ENCODE assay signal across 20 cellular contexts in genomic region chr19:16615788-16616187, GRCh38. TPM values are rescaled to one million over a fixed set of nuclear protein-coding genes. Genes with fewer than 3 reads are reported as not detected.
DNase-seq lines count a peak whose midpoint lies in the region; ATAC-seq, FAIRE-seq and TF ChIP-seq lines count a peak whose summit lies in the region.
"Had no signal": no experiment of that assay in that cellular context is flagged by ENCODE, and none has a peak within 500 bp of the region (broad histone marks: within the 10 kb centered on the region; RNA-seq: fewer than 3 reads in every experiment).

No MANE protein-coding gene starts in this region.

- CTCF ChIA-PET in RWPE1 (lab: Yijun Ruan, JAX) = no interaction called here
- CTCF ChIA-PET in endothelial cell of umbilical vein (lab: Charles Lee) = interaction anchor here (1.5 kb wide), 1 partner anchor 31 kb away, joined by 3 read pairs; no protein-coding TSS in a partner anchor

- no peak for ATAC-seq in activated naive CD8-positive, alpha-beta T cell treated with anti-CD3 and anti-CD28 coated beads, Interleukin-2, amount 10 ng/mL, durations not matched to agents 7 days and 5 days (ENCODE audit: low read depth)
- no peak for ATAC-seq in activated naive CD8-positive, alpha-beta T cell treated with anti-CD3 and anti-CD28 coated beads, Interleukin-2, amount 50 U/mL, for 24 hours
- ATAC-seq in upper lobe of left lung (ENCODE audit: low FRiP score in 2 of 2) = no peak
- ATAC-seq: left lung, PC-3 had no signal

- BruUV-seq in endothelial cell of umbilical vein (replicated peaks; lab: Mats Ljungman, UMichigan) = no TSS peak

- no peak overlapping the region for H3K4me2 ChIP-seq in endothelial cell of umbilical vein (ENCODE audit: insufficient read depth, low read length)

- H3K36me3 ChIP-seq in endothelial cell of umbilical vein (ENCODE audit: control insufficient read depth in 2 of 2, extremely low read depth in 1 of 2, insufficient read depth in 2 of 2, low read length in 2 of 2) = no peaks in the 10 kb centered on the region
- H3K36me3 ChIP-seq in upper lobe of left lung = no peaks in the 10 kb centered on the region
- H3K36me3 ChIP-seq: left lung had no signal

- H3K4me3 Mint-ChIP-seq in activated naive CD8-positive, alpha-beta T cell treated with anti-CD3 and anti-CD28 coated beads, Interleukin-2, amount 10 ng/mL, durations not matched to agents 7 days and 5 days = no peak overlapping the region
- no peak overlapping the region for H3K4me3 Mint-ChIP-seq in activated naive CD8-positive, alpha-beta T cell treated with anti-CD3 and anti-CD28 coated beads, Interleukin-2, amount 50 U/mL, for 24 hours

- POLR2A ChIA-PET in activated naive CD8-positive, alpha-beta T cell treated with anti-CD3 and anti-CD28 coated beads, Interleukin-2, amount 10 ng/mL, durations not matched to agents 7 days and 5 days (lab: Charles Lee) = interaction anchor here (1.5 kb wide), 1 partner anchor 12 kb away, joined by 6 read pairs; the partner anchor contains the start of gene MED26
- POLR2A ChIA-PET in RWPE1 (lab: Yijun Ruan, JAX; ENCODE audit: low non-redundant PET) = no interaction called here
- POLR2A ChIA-PET in endothelial cell of umbilical vein (lab: Charles Lee) = interaction anchor here (0.7 to 0.9 kb wide), 2 partner anchors 11 to 24 kb away, joined by 3 to 4 read pairs; no protein-coding TSS in a partner anchor

- no peak for FAIRE-seq in endothelial cell of umbilical vein (lab: Jason Lieb, UNC)
- FAIRE-seq: bronchial epithelial cell, small intestine, urothelium cell line had no signal

- H3K27ac ChIP-seq in RWPE1 (peak overlapping the region; percentile 22), endothelial cell of umbilical vein (ENCODE audit: insufficient read depth, low read depth, low read length) (no peak overlapping the region), upper lobe of left lung (no peak overlapping the region)
- H3K27ac ChIP-seq: left lung had no signal

- H3K27me3 ChIP-seq in endothelial cell of umbilical vein (ENCODE audit: control insufficient read depth in 2 of 2, insufficient read depth in 2 of 2, low read length in 2 of 2) = no peaks in the 10 kb centered on the region
- no peaks in the 10 kb centered on the region for H3K27me3 ChIP-seq in upper lobe of left lung
- H3K27me3 ChIP-seq: left lung had no signal

- no peak overlapping the region for H3K4me3 ChIP-seq in endothelial cell of umbilical vein (replicated peaks in 1 of 3; ENCODE audit: insufficient read depth in 1 of 3, low read depth in 1 of 3, low read length in 3 of 3)
- H3K4me3 ChIP-seq in upper lobe of left lung = no peak overlapping the region
- H3K4me3 ChIP-seq: left lung had no signal

- H3K4me1 ChIP-seq in endothelial cell of umbilical vein (ENCODE audit: control insufficient read depth, extremely low read depth, insufficient read depth, low read length) (no peaks in the 10 kb centered on the region), upper lobe of left lung (peaks cover 47 to 86% (median 56%) of the 10 kb centered on the region in 4 donors)

- H3K4me1 Mint-ChIP-seq in activated naive CD8-positive, alpha-beta T cell treated with anti-CD3 and anti-CD28 coated beads, Interleukin-2, amount 10 ng/mL, durations not matched to agents 7 days and 5 days = peaks cover 48% of the 10 kb centered on the region
- H3K4me1 Mint-ChIP-seq in activated naive CD8-positive, alpha-beta T cell treated with anti-CD3 and anti-CD28 coated beads, Interleukin-2, amount 50 U/mL, for 24 hours = peaks cover 69% of the 10 kb centered on the region

- H3K79me2 ChIP-seq in endothelial cell of umbilical vein (ENCODE audit: control insufficient read depth, insufficient read depth, low read length) = peaks cover 98% of the 10 kb centered on the region

- H3K27ac Mint-ChIP-seq in activated naive CD8-positive, alpha-beta T cell treated with anti-CD3 and anti-CD28 coated beads, Interleukin-2, amount 10 ng/mL, durations not matched to agents 7 days and 5 days = peak overlapping the region; percentile 30
- H3K27ac Mint-ChIP-seq in activated naive CD8-positive, alpha-beta T cell treated with anti-CD3 and anti-CD28 coated beads, Interleukin-2, amount 50 U/mL, for 24 hours = no peak overlapping the region

- no peak for TF ChIP-seq EP300 in upper lobe of left lung (IDR thresholded peaks at IDR 0.05)

- dilution Hi-C loops in endothelial cell of umbilical vein (cut with MboI; ENCODE audit: extremely low pct_ligation_motif_present, low sequenced_read_pairs) = no loop called here

- no peak overlapping the region for H3K9ac ChIP-seq in endothelial cell of umbilical vein (replicated peaks; ENCODE audit: extremely low read depth, insufficient read depth, low read length)

- TF ChIP-seq CTCF in RWPE1 (conservative IDR thresholded peaks at IDR 0.05; ENCODE audit: low read depth) (no peak), endothelial cell of umbilical vein (IDR thresholded peaks at IDR 0.05; ENCODE audit: extremely low read depth in 1 of 2, insufficient read depth in 1 of 2, low read depth in 1 of 2, low read length in 2 of 2) (no peak), upper lobe of left lung (IDR thresholded peaks at IDR 0.05) (no peak)

- H4K20me1 ChIP-seq in endothelial cell of umbilical vein (replicated peaks; ENCODE audit: control insufficient read depth, extremely low read depth, insufficient read depth, low read length) = no peaks in the 10 kb centered on the region

- no peak for DNase-seq in activated naive CD8-positive, alpha-beta T cell treated with anti-CD3 and anti-CD28 coated beads, Interleukin-2, amount 10 ng/mL, durations not matched to agents 7 days and 5 days
- DNase-seq in activated naive CD8-positive, alpha-beta T cell treated with anti-CD3 and anti-CD28 coated beads, Interleukin-2, amount 50 U/mL, for 24 hours = no peak
- DNase-seq in RWPE1 (ENCODE audit: low spot score) = no peak
- DNase-seq in endothelial cell of umbilical vein (ENCODE audit: low read depth, low spot score) = peak; percentile 14
- DNase-seq in stimulated activated CD8-positive, alpha-beta memory T cell treated with anti-CD3 and anti-CD28 coated beads, Interleukin-4, amount 100 ng/mL, for 48 hours = no peak
- DNase-seq in upper lobe of left lung = no peak
- no peak for DNase-seq in NCI-H345 (lab: John Stamatoyannopoulos, UW)
- DNase-seq in DMS114 treated with DMSO at 0.1 percent for 48 hours (lab: John Stamatoyannopoulos, UW; ENCODE audit: unreplicated experiment) = no peak
- DNase-seq: activated B cell treated with CpG ODN at 0.5 μM for 24 hours; activated CD8-positive, alpha-beta memory T cell treated with anti-CD3 and anti-CD28 coated beads, Interleukin-2, amount 50 U/mL, for 48 hours; effector CD4-positive, alpha-beta T cell; left lung; NCI-H1930; NCI-H524; PC-3; small intestine; stimulated activated naive CD4-positive, alpha-beta T cell treated with Interleukin-2 at 50 U/mL for 16 hours had no signal

- no peaks in the 10 kb centered on the region for H3K36me3 Mint-ChIP-seq in activated naive CD8-positive, alpha-beta T cell treated with anti-CD3 and anti-CD28 coated beads, Interleukin-2, amount 10 ng/mL, durations not matched to agents 7 days and 5 days
- H3K36me3 Mint-ChIP-seq in activated naive CD8-positive, alpha-beta T cell treated with anti-CD3 and anti-CD28 coated beads, Interleukin-2, amount 50 U/mL, for 24 hours (ENCODE audit: low read depth) = no peaks in the 10 kb centered on the region
- H3K36me3 Mint-ChIP-seq: activated naive CD4-positive, alpha-beta T cell treated with anti-CD3 and anti-CD28 coated beads, Interleukin-2, amount 50 U/mL, for 24 hours had no signal

- no peak overlapping the region for H2AFZ ChIP-seq in endothelial cell of umbilical vein (ENCODE audit: low read depth, low read length)

- TF ChIP-seq POLR2A in endothelial cell of umbilical vein (IDR thresholded peaks at IDR 0.05; ENCODE audit: low read depth, low read length) (no peak), upper lobe of left lung (IDR thresholded peaks at IDR 0.05) (no peak)

- intact Hi-C loops in endothelial cell of umbilical vein (cut with micrococcal nuclease) = no loop called here

- no peaks in the 10 kb centered on the region for H3K9me1 ChIP-seq in endothelial cell of umbilical vein (replicated peaks; ENCODE audit: control insufficient read depth, extremely low read depth, insufficient read depth, low read length)

- no peaks in the 10 kb centered on the region for H3K27me3 Mint-ChIP-seq in activated naive CD8-positive, alpha-beta T cell treated with anti-CD3 and anti-CD28 coated beads, Interleukin-2, amount 10 ng/mL, durations not matched to agents 7 days and 5 days
- H3K27me3 Mint-ChIP-seq in activated naive CD8-positive, alpha-beta T cell treated with anti-CD3 and anti-CD28 coated beads, Interleukin-2, amount 50 U/mL, for 24 hours = no peaks in the 10 kb centered on the region
- H3K27me3 Mint-ChIP-seq: activated B cell treated with CpG ODN at 0.5 μM for 24 hours; activated naive CD4-positive, alpha-beta T cell treated with anti-CD3 and anti-CD28 coated beads, Interleukin-2, amount 50 U/mL, for 24 hours had no signal

- H3K9me3 ChIP-seq in endothelial cell of umbilical vein (replicated peaks; ENCODE audit: control insufficient read depth, insufficient read depth, low read length) (no peaks in the 10 kb centered on the region), upper lobe of left lung (no peaks in the 10 kb centered on the region)
- H3K9me3 ChIP-seq: left lung had no signal

- H3K9me3 Mint-ChIP-seq in activated naive CD8-positive, alpha-beta T cell treated with anti-CD3 and anti-CD28 coated beads, Interleukin-2, amount 10 ng/mL, durations not matched to agents 7 days and 5 days = no peaks in the 10 kb centered on the region
- H3K9me3 Mint-ChIP-seq in activated naive CD8-positive, alpha-beta T cell treated with anti-CD3 and anti-CD28 coated beads, Interleukin-2, amount 50 U/mL, for 24 hours = no peaks in the 10 kb centered on the region
- H3K9me3 Mint-ChIP-seq: activated B cell treated with CpG ODN at 0.5 μM for 24 hours; activated naive CD4-positive, alpha-beta T cell treated with anti-CD3 and anti-CD28 coated beads, Interleukin-2, amount 50 U/mL, for 24 hours had no signal

- 50 to 57% methylated on average over 1 of the region's 1 CpG for WGBS in upper lobe of left lung, 2 donors

RNA-seq across cellular contexts. Expression of gene MED26, which starts 12.2 kb away (rescaled TPM):
- total RNA-seq in activated naive CD8-positive, alpha-beta T cell treated with anti-CD3 and anti-CD28 coated beads, Interleukin-2, amount 10 ng/mL, durations not matched to agents 7 days and 5 days = 10 to 100 TPM; 16.4 to 21.2 TPM
- total RNA-seq in endothelial cell of umbilical vein (9.2 and 13.4 TPM in 2 replicates), upper lobe of left lung (10 to 100 TPM; 12.6 to 26.5 (median 13.8) TPM)
- 5.6 and 6.2 TPM in 2 replicates for polyA plus RNA-seq in endothelial cell of umbilical vein
- polyA plus RNA-seq in endothelial cell of umbilical vein (2011; cell fraction: cytosol; rRNA removed) = 4.1 and 5.0 TPM in 2 replicates
- polyA plus RNA-seq in endothelial cell of umbilical vein (2011; cell fraction: nucleus; rRNA removed) = 5.4 and 6.3 TPM in 2 replicates
- polyA plus RNA-seq in endothelial cell of umbilical vein (2012) = 3.9 and 5.4 TPM in 2 replicates
- polyA minus RNA-seq in endothelial cell of umbilical vein = 9.1 and 9.9 TPM in 2 replicates
- 12.6 TPM for polyA minus RNA-seq in endothelial cell of umbilical vein (2011; cell fraction: cytosol; rRNA and poly(A)+ RNA removed)
- polyA minus RNA-seq in endothelial cell of umbilical vein (2011; cell fraction: nucleus; rRNA and poly(A)+ RNA removed) = 8.5 and 12.1 TPM in 2 replicates

RNA-seq across cellular contexts. Expression of gene SLC35E1, which starts 43.6 kb away (rescaled TPM):
- total RNA-seq in activated naive CD8-positive, alpha-beta T cell treated with anti-CD3 and anti-CD28 coated beads, Interleukin-2, amount 10 ng/mL, durations not matched to agents 7 days and 5 days = 10 to 100 TPM; 43.4 to 44.5 TPM
- total RNA-seq in endothelial cell of umbilical vein = 30.4 and 37.5 TPM in 2 replicates
- polyA plus RNA-seq in endothelial cell of umbilical vein = 36.0 and 50.1 TPM in 2 replicates
- polyA plus RNA-seq in endothelial cell of umbilical vein (2011; cell fraction: cytosol; rRNA removed) = 25.5 and 26.0 TPM in 2 replicates
- 30.9 and 37.6 TPM in 2 replicates for polyA plus RNA-seq in endothelial cell of umbilical vein (2011; cell fraction: nucleus; rRNA removed)
- polyA plus RNA-seq in endothelial cell of umbilical vein (2012) = 30.9 and 32.8 TPM in 2 replicates
- 74.9 and 97.2 TPM in 2 replicates for polyA minus RNA-seq in endothelial cell of umbilical vein
- 30.4 TPM for polyA minus RNA-seq in endothelial cell of umbilical vein (2011; cell fraction: cytosol; rRNA and poly(A)+ RNA removed)
- polyA minus RNA-seq in endothelial cell of umbilical vein (2011; cell fraction: nucleus; rRNA and poly(A)+ RNA removed) = 30.7 and 38.7 TPM in 2 replicates
- total RNA-seq in upper lobe of left lung = 10 to 100 TPM; 48.5 to 60.8 (median 53.2) TPM

RNA-seq across cellular contexts. Expression of gene SMIM7, which starts 44.2 kb away (rescaled TPM):
- total RNA-seq in activated naive CD8-positive, alpha-beta T cell treated with anti-CD3 and anti-CD28 coated beads, Interleukin-2, amount 10 ng/mL, durations not matched to agents 7 days and 5 days = 10 to 100 TPM; 63.6 to 68.8 TPM
- total RNA-seq in endothelial cell of umbilical vein (45.7 and 51.1 TPM in 2 replicates), upper lobe of left lung (100 to 1,000 TPM in 1 of 6 donors, 10 to 100 TPM in 5; 71.8 to 129 (median 80.4) TPM)
- polyA plus RNA-seq in endothelial cell of umbilical vein = 53.7 and 62.0 TPM in 2 replicates
- 74.9 and 81.5 TPM in 2 replicates for polyA plus RNA-seq in endothelial cell of umbilical vein (2011; cell fraction: cytosol; rRNA removed)
- 56.0 and 62.4 TPM in 2 replicates for polyA plus RNA-seq in endothelial cell of umbilical vein (2011; cell fraction: nucleus; rRNA removed)
- polyA plus RNA-seq in endothelial cell of umbilical vein (2012) = 56.1 and 56.6 TPM in 2 replicates
- polyA minus RNA-seq in endothelial cell of umbilical vein = 58.9 and 59.9 TPM in 2 replicates
- 27.8 TPM for polyA minus RNA-seq in endothelial cell of umbilical vein (2011; cell fraction: cytosol; rRNA and poly(A)+ RNA removed)
- polyA minus RNA-seq in endothelial cell of umbilical vein (2011; cell fraction: nucleus; rRNA and poly(A)+ RNA removed) = 46.6 and 61.2 TPM in 2 replicates

RNA-seq across cellular contexts. Expression of gene TMEM38A, which starts 45.2 kb away (rescaled TPM):
- 1 to 10 TPM in 1 of 2 experiments, under 1 TPM in 1; 0.51 to 1.6 TPM for total RNA-seq in activated naive CD8-positive, alpha-beta T cell treated with anti-CD3 and anti-CD28 coated beads, Interleukin-2, amount 10 ng/mL, durations not matched to agents 7 days and 5 days
- 1.6 and 2.2 TPM in 2 replicates for total RNA-seq in endothelial cell of umbilical vein
- 1.6 and 2.0 TPM in 2 replicates for polyA plus RNA-seq in endothelial cell of umbilical vein
- polyA plus RNA-seq in endothelial cell of umbilical vein (2011; cell fraction: cytosol; rRNA removed) = 1.6 and 2.3 TPM in 2 replicates
- polyA plus RNA-seq in endothelial cell of umbilical vein (2011; cell fraction: nucleus; rRNA removed) = 1.3 and 1.5 TPM in 2 replicates
- 1.7 and 3.3 TPM in 2 replicates for polyA plus RNA-seq in endothelial cell of umbilical vein (2012)
- polyA minus RNA-seq in endothelial cell of umbilical vein = 1.7 and 4.0 TPM in 2 replicates
- polyA minus RNA-seq in endothelial cell of umbilical vein (2011; cell fraction: cytosol; rRNA and poly(A)+ RNA removed) = 8.5 TPM
- polyA minus RNA-seq in endothelial cell of umbilical vein (2011; cell fraction: nucleus; rRNA and poly(A)+ RNA removed) = 0.91 and 1.7 TPM in 2 replicates
- 1 to 10 TPM; 5.1 to 8.4 (median 5.9) TPM for total RNA-seq in upper lobe of left lung
